Comparison of ENCODE assay signal across 16 cellular contexts in the genomic region with DNA sequence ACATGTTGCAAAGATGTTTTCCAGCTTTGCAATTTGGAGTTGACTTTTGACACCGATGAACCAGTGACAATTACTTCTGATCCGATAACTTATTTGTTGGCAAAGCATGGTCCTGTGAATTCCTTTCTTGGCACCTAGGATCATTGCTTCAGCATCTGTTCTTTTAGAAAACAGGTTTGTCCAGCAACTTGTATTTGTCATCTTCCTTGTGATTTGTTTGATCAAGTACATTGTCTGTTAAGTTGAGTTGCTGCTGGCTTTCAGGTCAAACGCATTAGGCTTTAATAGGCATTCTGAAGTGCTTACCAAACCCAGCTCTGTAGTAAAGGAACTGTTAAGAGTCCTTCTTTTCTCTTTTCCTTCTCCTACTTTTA.
DNase-seq lines count a peak whose midpoint lies in the region; ATAC-seq and TF ChIP-seq lines count a peak whose summit lies in the region.
"Had no signal": no experiment of that assay in that cellular context is flagged by ENCODE, and none has a peak within 500 bp of the region (broad histone marks: within the 10 kb centered on the region; RNA-seq: fewer than 3 reads in every experiment).

No MANE protein-coding gene starts in this region.

- no peaks in the 10 kb centered on the region for H3K9me3 Mint-ChIP-seq in MCF 10A (ENCODE audit: unreplicated experiment)
- no peaks in the 10 kb centered on the region for H3K9me3 Mint-ChIP-seq in activated B cell treated with CpG ODN at 0.5 μM for 24 hours
- H3K9me3 Mint-ChIP-seq: activated T-helper 17 cell treated with anti-CD3 and anti-CD28 coated beads, Interleukin-2, amount 50 U/mL, for 72 hours; nephron progenitor cell had no signal

- POLR2A ChIA-PET in MCF 10A (lab: Yijun Ruan, JAX) (interaction anchor here (0.6 to 1.8 kb wide), 11 partner anchors 8 to 163 kb away, joined by 3 to 7 read pairs (median 4); no protein-coding TSS in a partner anchor), activated B cell treated with CpG ODN at 0.5 μM for 24 hours (lab: Charles Lee) (interaction anchor here (0.5 to 1.3 kb wide), 5 partner anchors 9 to 165 kb away, joined by 3 to 4 read pairs (median 3); no protein-coding TSS in a partner anchor)

- peak overlapping the region; percentile 75 to 81 for H3K27ac ChIP-seq in breast epithelium
- H3K27ac ChIP-seq: gastrocnemius medialis, spleen, thoracic aorta had no signal

- intact Hi-C loops in breast epithelium (cut with DNase I; ENCODE audit: low total_unique reads): no loop called here
- intact Hi-C loops in MCF 10A (cut with micrococcal nuclease): no loop called here
- intact Hi-C loops in activated B cell treated with CpG ODN at 0.5 μM for 24 hours (cut with micrococcal nuclease): loop anchor here (5.0 kb wide), 1 partner anchor 41 kb away; no protein-coding TSS in a partner anchor
- intact Hi-C loops in mucosa of descending colon (cut with DNase I, micrococcal nuclease): no loop called here

- TF ChIP-seq CTCF in breast epithelium (IDR thresholded peaks at IDR 0.05) (no peak), MCF 10A (IDR thresholded peaks at IDR 0.05; ENCODE audit: unreplicated experiment) (no peak), activated B cell treated with CpG ODN at 0.5 μM for 24 hours (IDR thresholded peaks at IDR 0.05) (no peak), mucosa of descending colon (IDR thresholded peaks at IDR 0.05) (no peak)

- no peak for ATAC-seq in activated B cell treated with CpG ODN at 0.5 μM for 24 hours (ENCODE audit: low read depth)
- peak; percentile 60 for ATAC-seq in mucosa of descending colon
- no peak for ATAC-seq in GM21367 (IDR thresholded peaks at IDR 0.05; ENCODE audit: unreplicated experiment)
- ATAC-seq: activated T-helper 17 cell treated with anti-CD3 and anti-CD28 coated beads, Interleukin-2, amount 50 U/mL, for 72 hours; gastrocnemius medialis had no signal

- TF ChIP-seq POLR2A in breast epithelium (IDR thresholded peaks at IDR 0.05): no peak

- H3K4me1 ChIP-seq in breast epithelium (peaks cover 0 to 6% of the 10 kb centered on the region in 2 donors), mucosa of descending colon (ENCODE audit: low read depth) (peaks cover 13% of the 10 kb centered on the region)
- H3K4me1 ChIP-seq: gastrocnemius medialis had no signal

- no peaks in the 10 kb centered on the region for H3K27me3 ChIP-seq in breast epithelium
- H3K27me3 ChIP-seq: gastrocnemius medialis, spleen had no signal

- no peaks in the 10 kb centered on the region for H3K27me3 Mint-ChIP-seq in MCF 10A (ENCODE audit: insufficient read depth, unreplicated experiment)
- H3K27me3 Mint-ChIP-seq in activated B cell treated with CpG ODN at 0.5 μM for 24 hours: no peaks in the 10 kb centered on the region
- H3K27me3 Mint-ChIP-seq: activated T-helper 17 cell treated with anti-CD3 and anti-CD28 coated beads, Interleukin-2, amount 50 U/mL, for 72 hours had no signal

- H3K4me1 Mint-ChIP-seq in MCF 10A (ENCODE audit: insufficient read depth, unreplicated experiment) (peaks cover 25% of the 10 kb centered on the region), activated B cell treated with CpG ODN at 0.5 μM for 24 hours (peaks cover 28% of the 10 kb centered on the region)

- H3K4me3 Mint-ChIP-seq in MCF 10A (ENCODE audit: unreplicated experiment): no peak overlapping the region
- H3K4me3 Mint-ChIP-seq in activated B cell treated with CpG ODN at 0.5 μM for 24 hours: peak overlapping the region; percentile 5
- H3K4me3 Mint-ChIP-seq: activated T-helper 17 cell treated with anti-CD3 and anti-CD28 coated beads, Interleukin-2, amount 50 U/mL, for 72 hours; nephron progenitor cell had no signal

- no peak overlapping the region for H3K4me3 ChIP-seq in breast epithelium
- no peak overlapping the region for H3K4me3 ChIP-seq in mucosa of descending colon
- H3K4me3 ChIP-seq: gastrocnemius medialis, spleen, thoracic aorta had no signal

- H3K36me3 Mint-ChIP-seq in MCF 10A (ENCODE audit: insufficient read depth, unreplicated experiment): peaks cover 6% of the 10 kb centered on the region
- no peaks in the 10 kb centered on the region for H3K36me3 Mint-ChIP-seq in activated B cell treated with CpG ODN at 0.5 μM for 24 hours (ENCODE audit: low read depth)

- BruUV-seq in MCF 10A (replicated peaks; lab: Mats Ljungman, UMichigan): no TSS peak

- CTCF ChIA-PET in MCF 10A (lab: Yijun Ruan, JAX) (interaction anchor here (0.5 to 1.2 kb wide), 5 partner anchors 10 to 248 kb away, joined by 3 to 5 read pairs (median 3); no protein-coding TSS in a partner anchor), activated B cell treated with CpG ODN at 0.5 μM for 24 hours (lab: Charles Lee) (interaction anchor here (1.1 kb wide), 3 partner anchors 20 to 130 kb away, joined by 3 to 6 read pairs (median 3); no protein-coding TSS in a partner anchor)

- H3K36me3 ChIP-seq in breast epithelium (no peaks in the 10 kb centered on the region), mucosa of descending colon (ENCODE audit: low read depth) (no peaks in the 10 kb centered on the region)
- H3K36me3 ChIP-seq: gastrocnemius medialis, spleen, thoracic aorta had no signal

- H3K9me3 ChIP-seq in breast epithelium (no peaks in the 10 kb centered on the region), mucosa of descending colon (no peaks in the 10 kb centered on the region)
- H3K9me3 ChIP-seq: gastrocnemius medialis, spleen, thoracic aorta had no signal

- no peak overlapping the region for H3K27ac Mint-ChIP-seq in MCF 10A (ENCODE audit: low read depth, unreplicated experiment)
- peak overlapping the region; percentile 70 for H3K27ac Mint-ChIP-seq in activated B cell treated with CpG ODN at 0.5 μM for 24 hours
- H3K27ac Mint-ChIP-seq: activated T-helper 17 cell treated with anti-CD3 and anti-CD28 coated beads, Interleukin-2, amount 50 U/mL, for 72 hours; nephron progenitor cell had no signal

- no peak for DNase-seq in breast epithelium (ENCODE audit: low spot score in 2 of 2)
- DNase-seq in MCF 10A (ENCODE audit: unreplicated experiment): no peak
- DNase-seq in activated B cell treated with CpG ODN at 0.5 μM for 24 hours: no peak
- no peak for DNase-seq in mucosa of descending colon
- DNase-seq in Kasumi-1 (lab: John Stamatoyannopoulos, UW): no peak
- no peak for DNase-seq in RKO (ENCODE audit: low spot score)
- DNase-seq in T-helper 2 cell: no peak
- DNase-seq: activated CD4-positive, alpha-beta T cell treated with anti-CD3 and anti-CD28 coated beads, Interleukin-2, amount 50 U/mL, for 4 hours; effector CD8-positive, alpha-beta T cell; gastrocnemius medialis; NCI-H2081; nephron progenitor cell; spleen had no signal
